ENCODE assay signal across 16 cellular contexts in genomic region chr9:113503131-113503541, GRCh38. TPM values are rescaled to one million over a fixed set of nuclear protein-coding genes. Genes with fewer than 3 reads are reported as not detected.
A peak's percentile ranks its signal among the peaks of the same experiment; 100 is the strongest.
DNase-seq lines count a peak whose midpoint lies in the region; ATAC-seq and TF ChIP-seq lines count a peak whose summit lies in the region.
"Had no signal": no experiment of that assay in that cellular context is flagged by ENCODE, and none has a peak within 500 bp of the region (broad histone marks: within the 10 kb centered on the region; RNA-seq: fewer than 3 reads in every experiment).

No MANE protein-coding gene starts in this region.

- H3K9me3 Mint-ChIP-seq in natural killer cell treated with Interleukin-12 subunit alpha and Interleukin-12 subunit beta and Interleukin-15 and Interleukin-18, amount 100 ng/mL, for 72 hours, result no peaks in the 10 kb centered on the region
- no peaks in the 10 kb centered on the region for H3K9me3 Mint-ChIP-seq in natural killer cell

- peak; percentile 28 for DNase-seq in natural killer cell treated with Interleukin-12 subunit alpha and Interleukin-12 subunit beta and Interleukin-15 and Interleukin-18, amount 100 ng/mL, for 72 hours (ENCODE audit: low spot score)
- DNase-seq in natural killer cell, result no peak
- no peak for DNase-seq in right atrium auricular region (ENCODE audit: low spot score)
- peak; percentile 41 for DNase-seq in posterior vena cava (ENCODE audit: low spot score)
- DNase-seq in GM10266 (ENCODE audit: extremely low spot score), result no peak
- DNase-seq in putamen (ENCODE audit: low spot score), result no peak
- DNase-seq in NCI-H146 (lab: John Stamatoyannopoulos, UW), result no peak
- DNase-seq: ACHN; activated T-cell treated with anti-CD3 and anti-CD28 coated beads, Interleukin-2, amount 50 U/mL, for 1 hour; effector CD8-positive, alpha-beta T cell; MG63; mucosa of descending colon; NCI-H2029 treated with DMSO at 0.1 percent for 48 hours had no signal

- no peaks in the 10 kb centered on the region for H3K9me3 ChIP-seq in right atrium auricular region
- H3K9me3 ChIP-seq: MG63, mucosa of descending colon had no signal

- peaks cover 42% of the 10 kb centered on the region for H3K36me3 ChIP-seq in right atrium auricular region
- H3K36me3 ChIP-seq: MG63 had no signal

- TF ChIP-seq CTCF in natural killer cell (IDR thresholded peaks at IDR 0.05) (no peak), right atrium auricular region (IDR thresholded peaks at IDR 0.05) (no peak), GM10266 (IDR thresholded peaks at IDR 0.05; ENCODE audit: control insufficient read depth, insufficient read depth, low read depth, missing control alignments) (no peak)

- peak overlapping the region in 1 of 2 donors; percentile 79 for H3K27ac Mint-ChIP-seq in natural killer cell treated with Interleukin-12 subunit alpha and Interleukin-12 subunit beta and Interleukin-15 and Interleukin-18, amount 100 ng/mL, for 72 hours
- no peak overlapping the region for H3K27ac Mint-ChIP-seq in natural killer cell
- H3K27ac Mint-ChIP-seq: progenitor cell of endocrine pancreas had no signal

- ATAC-seq in natural killer cell treated with Interleukin-12 subunit alpha and Interleukin-12 subunit beta and Interleukin-15 and Interleukin-18, amount 100 ng/mL, for 72 hours, result no peak
- ATAC-seq in natural killer cell (no peak), GM19397 (IDR thresholded peaks at IDR 0.05; ENCODE audit: unreplicated experiment) (no peak)
- ATAC-seq: activated CD4-positive, CD25-positive, alpha-beta regulatory T cell treated with anti-CD3 and anti-CD28 coated beads, Interleukin-2, amount 50 U/mL, for 24 hours; mucosa of descending colon had no signal

- no peaks in the 10 kb centered on the region for H3K27me3 Mint-ChIP-seq in natural killer cell treated with Interleukin-12 subunit alpha and Interleukin-12 subunit beta and Interleukin-15 and Interleukin-18, amount 100 ng/mL, for 72 hours
- peaks cover 0 to 3% of the 10 kb centered on the region in 2 donors for H3K27me3 Mint-ChIP-seq in natural killer cell (ENCODE audit: low read depth in 2 of 2)
- H3K27me3 Mint-ChIP-seq: progenitor cell of endocrine pancreas had no signal

- H3K27ac ChIP-seq in right atrium auricular region, result peak overlapping the region; percentile 79 to 83

- no peaks in the 10 kb centered on the region for H3K36me3 Mint-ChIP-seq in natural killer cell treated with Interleukin-12 subunit alpha and Interleukin-12 subunit beta and Interleukin-15 and Interleukin-18, amount 100 ng/mL, for 72 hours
- no peaks in the 10 kb centered on the region for H3K36me3 Mint-ChIP-seq in natural killer cell

- H3K4me3 ChIP-seq in right atrium auricular region, result peak overlapping the region; percentile 47 to 51
- H3K4me3 ChIP-seq: MG63, mucosa of descending colon had no signal

- peaks cover 0 to 73% of the 10 kb centered on the region in 2 donors for H3K4me1 ChIP-seq in right atrium auricular region

- intact Hi-C loops in natural killer cell (cut with micrococcal nuclease), result no loop called here
- intact Hi-C loops in posterior vena cava (cut with DNase I), result no loop called here

- peaks cover 10 to 24% of the 10 kb centered on the region in 2 donors for H3K4me1 Mint-ChIP-seq in natural killer cell treated with Interleukin-12 subunit alpha and Interleukin-12 subunit beta and Interleukin-15 and Interleukin-18, amount 100 ng/mL, for 72 hours (ENCODE audit: low read depth in 2 of 2)
- peaks cover 11 to 34% of the 10 kb centered on the region in 2 donors for H3K4me1 Mint-ChIP-seq in natural killer cell

- H3K27me3 ChIP-seq in right atrium auricular region, result no peaks in the 10 kb centered on the region
- H3K27me3 ChIP-seq: MG63 had no signal

- H3K4me3 Mint-ChIP-seq in natural killer cell treated with Interleukin-12 subunit alpha and Interleukin-12 subunit beta and Interleukin-15 and Interleukin-18, amount 100 ng/mL, for 72 hours, result no peak overlapping the region
- no peak overlapping the region for H3K4me3 Mint-ChIP-seq in natural killer cell

RNA-seq across cellular contexts. Expression of gene RGS3, which starts 39.6 kb away (rescaled TPM):
- 100 to 1,000 TPM in 1 of 2 donors, 10 to 100 TPM in 1; 71.7 to 144 TPM for total RNA-seq in natural killer cell treated with Interleukin-12 subunit alpha and Interleukin-12 subunit beta and Interleukin-15 and Interleukin-18, amount 100 ng/mL, for 72 hours
- total RNA-seq in natural killer cell (100 to 1,000 TPM; 148 to 269 (median 190) TPM), right atrium auricular region (100 to 1,000 TPM; 112 to 184 TPM), posterior vena cava (10 to 100 TPM; 66.2 to 71.4 TPM)

Comparison
In these comparisons a context has a peak if more than half of its experiments do, and no peak if none do; other contexts are left out.
1. DNase-seq: peak in natural killer cell treated with Interleukin-12 subunit alpha and Interleukin-12 subunit beta and Interleukin-15 and Interleukin-18, amount 100 ng/mL, for 72 hours (single experiment) and posterior vena cava (single experiment); none in natural killer cell (single experiment), right atrium auricular region (single experiment), GM10266 (single experiment), putamen (single experiment) and NCI-H146 (single experiment).